In the genomic region with DNA sequence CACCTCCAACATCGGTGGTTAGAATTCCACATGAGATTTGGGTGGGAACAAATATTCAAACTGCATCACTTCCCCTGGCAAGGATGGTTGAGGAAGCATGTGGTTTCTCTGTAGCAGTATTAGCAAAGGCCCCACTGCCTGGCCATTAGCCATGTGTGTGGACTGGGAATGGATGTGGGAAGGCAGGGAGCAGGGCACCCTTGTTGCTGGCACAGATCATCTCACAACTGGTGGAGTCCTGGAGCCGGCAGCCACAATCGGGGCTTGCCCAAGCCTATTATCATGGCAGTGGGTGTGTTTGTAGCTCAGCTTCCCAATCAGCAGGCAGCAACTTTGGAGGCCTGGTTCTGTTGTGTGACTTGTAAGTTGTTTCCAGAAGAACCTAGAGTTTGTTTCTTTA, we compare ENCODE assay signal across 20 cellular contexts.
A peak's percentile ranks its signal among the peaks of the same experiment; 100 is the strongest.
DNase-seq lines count a peak whose midpoint lies in the region; ATAC-seq and TF ChIP-seq lines count a peak whose summit lies in the region.
"Had no signal": no experiment of that assay in that cellular context is flagged by ENCODE, and none has a peak within 500 bp of the region (broad histone marks: within the 10 kb centered on the region; RNA-seq: fewer than 3 reads in every experiment).

No MANE protein-coding gene starts in this region.

- H3K4me2 ChIP-seq in GM23338 (no peak overlapping the region), neuronal stem cell (ENCODE audit: insufficient read depth, low read length, poor library complexity, severe bottlenecking) (no peak overlapping the region)
- H3K4me2 ChIP-seq: BLaER1, PC-9 had no signal

- H3K79me2 ChIP-seq in GM23338 (replicated peaks; ENCODE audit: insufficient read depth) = no peaks in the 10 kb centered on the region

- H3K79me1 ChIP-seq in neuronal stem cell (ENCODE audit: low read depth, low read length) = peaks cover 2% of the 10 kb centered on the region

- peak overlapping the region; percentile 30 for H3K18ac ChIP-seq in neuronal stem cell (ENCODE audit: low read length)

- H4K91ac ChIP-seq in neuronal stem cell (ENCODE audit: low read depth, low read length, poor library complexity) = no peak overlapping the region

- 0 out of 3 replicates have a peak, but pooled peaks cover 8% of the 10 kb centered on the region for H3K36me3 Mint-ChIP-seq in GM23338 (ENCODE audit: low read depth)

- ATAC-seq in GM23338 (peak; percentile 50), HG02938 (IDR thresholded peaks at IDR 0.05; ENCODE audit: unreplicated experiment) (no peak), GM21447 (IDR thresholded peaks at IDR 0.05; ENCODE audit: unreplicated experiment) (no peak)
- ATAC-seq: GM12878 had no signal

- TF ChIP-seq CTCF in GM23338 (conservative IDR thresholded peaks at IDR 0.05; ENCODE audit: low read depth in 2 of 2) (no peak), fibroblast of the aortic adventitia (IDR thresholded peaks at IDR 0.05; ENCODE audit: insufficient read depth, low read length) (no peak)

- H3K27me3 Mint-ChIP-seq in GM23338 (ENCODE audit: insufficient read depth, low read depth, poor library complexity) = peaks cover 2% of the 10 kb centered on the region
- H3K27me3 Mint-ChIP-seq: CD4-positive, alpha-beta T cell had no signal

- H3F3A ChIP-seq in GM23338 (replicated peaks; ENCODE audit: low read depth) = no peaks in the 10 kb centered on the region

- H3K4ac ChIP-seq in neuronal stem cell (ENCODE audit: low read length) = no peak overlapping the region

- no peak overlapping the region for H4K8ac ChIP-seq in neuronal stem cell (ENCODE audit: low read depth, low read length)

- H2BK15ac ChIP-seq in neuronal stem cell (ENCODE audit: low read length) = no peak overlapping the region

- no CpG with 5 or more reads among the region's 3 CpGs for WGBS in neuronal stem cell (ENCODE audit: extremely low coverage in 2 of 2, insufficient read length in 2 of 2, insufficient replicate concordance in 1 of 2), 2 donors

- DNase-seq in GM23338 (ENCODE audit: low spot score) (no peak), NCI-H446 treated with DMSO at 0.1 percent for 48 hours (lab: John Stamatoyannopoulos, UW) (peak; percentile 38), fibroblast of the aortic adventitia (ENCODE audit: low read depth) (peak; percentile 17), neuronal stem cell (ENCODE audit: low spot score) (no peak), activated gamma-delta T cell (lab: John Stamatoyannopoulos, UW) (no peak)
- DNase-seq: CD4-positive, alpha-beta T cell; DND-41; Kasumi-1; NCI-H1092 treated with DMSO at 0.1 percent for 48 hours; NCI-H1436 treated with DMSO at 0.1 percent for 48 hours; NCI-H1930; NCI-H2227 treated with DMSO at 0.1 percent for 48 hours; NCI-H510A treated with DMSO at 0.1 percent for 48 hours; NCI-H748 treated with DMSO at 0.1 percent for 48 hours; PC-9; RPMI8226 had no signal

- H3K4me1 ChIP-seq in GM23338 (ENCODE audit: insufficient read depth) (peaks cover 33% of the 10 kb centered on the region), neuronal stem cell (ENCODE audit: control insufficient read depth in 2 of 2, insufficient read depth in 1 of 2, low read depth in 1 of 2, low read length in 2 of 2) (peaks cover 0 to 2% of the 10 kb centered on the region in 2 donors)
- H3K4me1 ChIP-seq: BLaER1 had no signal

- H2AFZ ChIP-seq in GM23338 (no peak overlapping the region), neuronal stem cell (ENCODE audit: low read length) (no peak overlapping the region)
- H2AFZ ChIP-seq: PC-9 had no signal

- no peak overlapping the region for H2BK5ac ChIP-seq in neuronal stem cell (ENCODE audit: low read length)

- no peaks in the 10 kb centered on the region for H3K36me3 ChIP-seq in GM23338 (ENCODE audit: insufficient read depth)
- H3K36me3 ChIP-seq in neuronal stem cell (replicated peaks in 1 of 2; ENCODE audit: control insufficient read depth in 2 of 2, insufficient read depth in 2 of 2, low read length in 2 of 2) = no peaks in the 10 kb centered on the region
- H3K36me3 ChIP-seq: BLaER1 had no signal

- H3K27me3 ChIP-seq in GM23338 (ENCODE audit: insufficient read depth) = no peaks in the 10 kb centered on the region
- H3K27me3 ChIP-seq in neuronal stem cell (ENCODE audit: control insufficient read depth in 3 of 3, insufficient read depth in 3 of 3, low read depth in 1 of 3, low read length in 3 of 3) = no peaks in the 10 kb centered on the region
- H3K27me3 ChIP-seq: BLaER1 had no signal

- no peaks in the 10 kb centered on the region for H4K20me1 ChIP-seq in GM23338 (replicated peaks; ENCODE audit: insufficient read depth)
- H4K20me1 ChIP-seq: BLaER1 had no signal

- H2BK120ac ChIP-seq in neuronal stem cell (ENCODE audit: low read depth, low read length) = no peak overlapping the region

- no peaks in the 10 kb centered on the region for H3K9me2 ChIP-seq in GM23338 (ENCODE audit: insufficient read depth)

- no peak overlapping the region for H2AK5ac ChIP-seq in neuronal stem cell (ENCODE audit: low read depth, low read length)

- H3K27ac ChIP-seq in GM23338 (ENCODE audit: low read depth) (no peak overlapping the region), neuronal stem cell (replicated peaks; ENCODE audit: low read length) (no peak overlapping the region)
- H3K27ac ChIP-seq: BLaER1, PC-9 had no signal

- H3K9me3 Mint-ChIP-seq in GM23338 = peaks cover 7% of the 10 kb centered on the region; the same call in 2 of the 3 replicates
- H3K9me3 Mint-ChIP-seq: CD4-positive, alpha-beta T cell had no signal

- H3K4me1 Mint-ChIP-seq in GM23338 = peaks cover 38% of the 10 kb centered on the region

- no peak overlapping the region for H2BK12ac ChIP-seq in neuronal stem cell (ENCODE audit: low read length)

- H3K23ac ChIP-seq in neuronal stem cell (ENCODE audit: low read depth, low read length, poor library complexity) = no peak overlapping the region

- H3K9me3 ChIP-seq in neuronal stem cell (replicated peaks in 1 of 2; ENCODE audit: control insufficient read depth in 2 of 2, insufficient read depth in 1 of 2, low read depth in 1 of 2, low read length in 2 of 2) = peaks cover 0 to 3% of the 10 kb centered on the region in 2 donors

- no peak overlapping the region for H3K9ac ChIP-seq in neuronal stem cell (ENCODE audit: low read depth, low read length, poor library complexity)
- H3K9ac ChIP-seq: BLaER1 had no signal

- H3K14ac ChIP-seq in neuronal stem cell (ENCODE audit: low read length) = no peak overlapping the region

- no peak overlapping the region; the same call in 1 of the 2 replicates for H3K27ac Mint-ChIP-seq in GM23338
- H3K27ac Mint-ChIP-seq: CD4-positive, alpha-beta T cell had no signal

- no peak overlapping the region for H3K4me3 Mint-ChIP-seq in GM23338
- H3K4me3 Mint-ChIP-seq: CD4-positive, alpha-beta T cell had no signal

- H3K4me3 ChIP-seq in GM23338 = no peak overlapping the region
- H3K4me3 ChIP-seq in fibroblast of the aortic adventitia (ENCODE audit: low read depth, low read length) = no peak overlapping the region
- H3K4me3 ChIP-seq in neuronal stem cell (ENCODE audit: low read length in 2 of 2) = no peak overlapping the region
- H3K4me3 ChIP-seq: BLaER1, GM12878, PC-9 had no signal

TF ChIP-seq in GM23338, 12 proteins besides CTCF, POLR2A, EP300 and RAD21 (continues in another document):
- TF ChIP-seq, protein P1, sequence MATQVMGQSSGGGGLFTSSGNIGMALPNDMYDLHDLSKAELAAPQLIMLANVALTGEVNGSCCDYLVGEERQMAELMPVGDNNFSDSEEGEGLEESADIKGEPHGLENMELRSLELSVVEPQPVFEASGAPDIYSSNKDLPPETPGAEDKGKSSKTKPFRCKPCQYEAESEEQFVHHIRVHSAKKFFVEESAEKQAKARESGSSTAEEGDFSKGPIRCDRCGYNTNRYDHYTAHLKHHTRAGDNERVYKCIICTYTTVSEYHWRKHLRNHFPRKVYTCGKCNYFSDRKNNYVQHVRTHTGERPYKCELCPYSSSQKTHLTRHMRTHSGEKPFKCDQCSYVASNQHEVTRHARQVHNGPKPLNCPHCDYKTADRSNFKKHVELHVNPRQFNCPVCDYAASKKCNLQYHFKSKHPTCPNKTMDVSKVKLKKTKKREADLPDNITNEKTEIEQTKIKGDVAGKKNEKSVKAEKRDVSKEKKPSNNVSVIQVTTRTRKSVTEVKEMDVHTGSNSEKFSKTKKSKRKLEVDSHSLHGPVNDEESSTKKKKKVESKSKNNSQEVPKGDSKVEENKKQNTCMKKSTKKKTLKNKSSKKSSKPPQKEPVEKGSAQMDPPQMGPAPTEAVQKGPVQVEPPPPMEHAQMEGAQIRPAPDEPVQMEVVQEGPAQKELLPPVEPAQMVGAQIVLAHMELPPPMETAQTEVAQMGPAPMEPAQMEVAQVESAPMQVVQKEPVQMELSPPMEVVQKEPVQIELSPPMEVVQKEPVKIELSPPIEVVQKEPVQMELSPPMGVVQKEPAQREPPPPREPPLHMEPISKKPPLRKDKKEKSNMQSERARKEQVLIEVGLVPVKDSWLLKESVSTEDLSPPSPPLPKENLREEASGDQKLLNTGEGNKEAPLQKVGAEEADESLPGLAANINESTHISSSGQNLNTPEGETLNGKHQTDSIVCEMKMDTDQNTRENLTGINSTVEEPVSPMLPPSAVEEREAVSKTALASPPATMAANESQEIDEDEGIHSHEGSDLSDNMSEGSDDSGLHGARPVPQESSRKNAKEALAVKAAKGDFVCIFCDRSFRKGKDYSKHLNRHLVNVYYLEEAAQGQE (IDR thresholded peaks at IDR 0.05; ENCODE audit: unreplicated experiment) = no peak
- TF ChIP-seq ZNF114 (CRISPR knock-in tag; IDR thresholded peaks at IDR 0.05) (no peak), STAT1 (IDR thresholded peaks at IDR 0.05; ENCODE audit: unreplicated experiment) (no peak), POLR2AphosphoS5 (IDR thresholded peaks at IDR 0.05; ENCODE audit: low read depth) (no peak)

Comparison
In these comparisons a context has a peak if more than half of its experiments do, and no peak if none do; other contexts are left out.
1. DNase-seq: peak in NCI-H446 treated with DMSO at 0.1 percent for 48 hours (single experiment) and fibroblast of the aortic adventitia (single experiment); none in GM23338 (single experiment), neuronal stem cell (single experiment) and activated gamma-delta T cell (single experiment).